In genomic region chr2:43838560-43839267, GRCh38 we compare ENCODE assay signal across 1 cellular context.
TF ChIP-seq lines count a peak whose summit lies in the region.

Gene ABCG5 (minus strand): TSS chr2:43838839. CDS start chr2:43838679, 160 bp downstream.
Gene ABCG8 (plus strand): TSS chr2:43838971. CDS start chr2:43839054, 83 bp downstream.

TF ChIP-seq in K562, 482 proteins besides CTCF, POLR2A, EP300 and RAD21:
- TF ChIP-seq CBX5 (IDR thresholded peaks at IDR 0.05; ENCODE audit: borderline replicate concordance, low read depth) (no peak), SRSF9 (IDR thresholded peaks at IDR 0.05; ENCODE audit: borderline replicate concordance, low read depth, low read length) (no peak), HMG20B (CRISPR knock-in tag; IDR thresholded peaks at IDR 0.05) (no peak), POU5F1 (IDR thresholded peaks at IDR 0.05; ENCODE audit: borderline replicate concordance, low read depth, low read length, partially characterized antibody) (no peak), NCOA1 (IDR thresholded peaks at IDR 0.05; ENCODE audit: low read depth) (no peak), ZNF133 (CRISPR knock-in tag; IDR thresholded peaks at IDR 0.05) (no peak), HMGN3 (IDR thresholded peaks at IDR 0.05; ENCODE audit: borderline replicate concordance, extremely low read depth, insufficient read length, low read depth, low read length) (no peak), ETV5 (CRISPR knock-in tag; IDR thresholded peaks at IDR 0.05; ENCODE audit: low read depth) (no peak), E2F3 (CRISPR knock-in tag; IDR thresholded peaks at IDR 0.05) (no peak), ETV1 (tag; conservative IDR thresholded peaks at IDR 0.05; ENCODE audit: low read depth) (no peak), NR2C2 (CRISPR knock-in tag; IDR thresholded peaks at IDR 0.05) (no peak), NR2C2 (tag; IDR thresholded peaks at IDR 0.05) (no peak), DDX20 (tag; IDR thresholded peaks at IDR 0.05; ENCODE audit: low read depth) (no peak), ZNF445 (CRISPR knock-in tag; IDR thresholded peaks at IDR 0.05; ENCODE audit: low read depth) (no peak), ZNF561 (CRISPR knock-in tag; conservative IDR thresholded peaks at IDR 0.05) (no peak)
- TF ChIP-seq, protein P1, sequence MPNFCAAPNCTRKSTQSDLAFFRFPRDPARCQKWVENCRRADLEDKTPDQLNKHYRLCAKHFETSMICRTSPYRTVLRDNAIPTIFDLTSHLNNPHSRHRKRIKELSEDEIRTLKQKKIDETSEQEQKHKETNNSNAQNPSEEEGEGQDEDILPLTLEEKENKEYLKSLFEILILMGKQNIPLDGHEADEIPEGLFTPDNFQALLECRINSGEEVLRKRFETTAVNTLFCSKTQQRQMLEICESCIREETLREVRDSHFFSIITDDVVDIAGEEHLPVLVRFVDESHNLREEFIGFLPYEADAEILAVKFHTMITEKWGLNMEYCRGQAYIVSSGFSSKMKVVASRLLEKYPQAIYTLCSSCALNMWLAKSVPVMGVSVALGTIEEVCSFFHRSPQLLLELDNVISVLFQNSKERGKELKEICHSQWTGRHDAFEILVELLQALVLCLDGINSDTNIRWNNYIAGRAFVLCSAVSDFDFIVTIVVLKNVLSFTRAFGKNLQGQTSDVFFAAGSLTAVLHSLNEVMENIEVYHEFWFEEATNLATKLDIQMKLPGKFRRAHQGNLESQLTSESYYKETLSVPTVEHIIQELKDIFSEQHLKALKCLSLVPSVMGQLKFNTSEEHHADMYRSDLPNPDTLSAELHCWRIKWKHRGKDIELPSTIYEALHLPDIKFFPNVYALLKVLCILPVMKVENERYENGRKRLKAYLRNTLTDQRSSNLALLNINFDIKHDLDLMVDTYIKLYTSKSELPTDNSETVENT (CRISPR knock-in tag; IDR thresholded peaks at IDR 0.05): no peak
